28 cellular contexts compared by ENCODE assay signal in the genomic region with DNA sequence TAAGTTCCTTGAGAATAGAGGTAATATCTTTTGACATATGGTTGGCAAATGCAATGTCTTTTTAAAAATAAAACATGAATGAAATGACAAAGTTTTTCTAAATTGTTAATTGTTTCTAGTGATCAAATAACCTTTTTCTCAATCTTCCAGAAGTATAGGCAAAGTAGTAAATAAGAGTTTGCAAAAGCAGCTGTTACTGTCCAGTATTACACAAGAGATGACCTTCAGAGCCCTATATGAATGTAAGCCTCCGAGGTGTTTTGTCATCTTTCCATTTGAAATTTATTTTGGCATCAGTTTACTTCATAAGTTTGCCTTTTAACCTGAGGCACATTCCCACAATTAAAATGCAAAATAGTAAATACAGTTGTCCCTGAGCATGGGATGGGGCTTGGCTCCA.
"Had no signal": no experiment of that assay in that cellular context is flagged by ENCODE, and none has a peak within 500 bp of the region (broad histone marks: within the 10 kb centered on the region; RNA-seq: fewer than 3 reads in every experiment).

No MANE protein-coding gene starts in this region.

- DNase-seq: activated B cell treated with CpG ODN at 0.5 μM for 24 hours; activated CD4-positive, alpha-beta T cell treated with anti-CD3 and anti-CD28 coated beads for 48 hours; activated CD4-positive, alpha-beta T cell treated with anti-CD3 and anti-CD28 coated beads, Interleukin-2, amount 50 U/mL, for 1 hour; activated CD4-positive, alpha-beta T cell treated with anti-CD3 and anti-CD28 coated beads, Interleukin-2, amount 50 U/mL, for 48 hours; activated CD8-positive, alpha-beta memory T cell treated with anti-CD3 and anti-CD28 coated beads for 24 hours; activated CD8-positive, alpha-beta T cell treated with anti-CD3 and anti-CD28 coated beads for 36 hours; activated effector memory CD4-positive, alpha-beta T cell treated with Interleukin-2 at 50 U/mL for 16 hours; activated gamma-delta T cell treated with Interleukin-2 at 50 U/mL for 16 hours; activated naive CD4-positive, alpha-beta T cell treated with anti-CD3 and anti-CD28 coated beads, Interleukin-2, amount 50 U/mL, for 16 hours; activated naive CD4-positive, alpha-beta T cell treated with Interleukin-2 at 50 U/mL for 16 hours; activated T-cell treated with anti-CD3 and anti-CD28 coated beads, Interleukin-2, amount 50 U/mL, for 4 hours; amniotic stem cell; anterior cingulate cortex; brain microvascular endothelial cell; caudate nucleus; colonic mucosa; effector memory CD4-positive, alpha-beta T cell; endodermal cell; foreskin fibroblast; head of caudate nucleus; T-cell; T-helper 9 cell; WERI-Rb-1 had no signal

- FAIRE-seq: astrocyte, frontal cortex had no signal

- H3K27ac ChIP-seq: brain microvascular endothelial cell, colonic mucosa, WERI-Rb-1 had no signal

- H3K4me3 Mint-ChIP-seq: activated B cell treated with CpG ODN at 0.5 μM for 24 hours; activated CD8-positive, alpha-beta T cell treated with anti-CD3 and anti-CD28 coated beads for 36 hours; activated naive CD8-positive, alpha-beta T cell; activated T-cell treated with anti-CD3 and anti-CD28 coated beads, Interleukin-2, amount 50 U/mL, for 4 hours; activated T-helper 17 cell treated with anti-CD3 and anti-CD28 coated beads, Interleukin-2, amount 50 U/mL, for 72 hours; endodermal cell; T-cell; T-helper 1 cell treated with Interleukin-12 subunit alpha and Interleukin-12 subunit beta and Interleukin-4 antibody, amounts not matched to agents 30 μg/mL and 1 μg/mL, for 36 hours had no signal

- H3K27ac Mint-ChIP-seq: activated B cell treated with CpG ODN at 0.5 μM for 24 hours; activated CD8-positive, alpha-beta T cell treated with anti-CD3 and anti-CD28 coated beads for 36 hours; activated naive CD8-positive, alpha-beta T cell; activated T-helper 17 cell treated with anti-CD3 and anti-CD28 coated beads, Interleukin-2, amount 50 U/mL, for 72 hours; endodermal cell; T-cell; T-helper 1 cell treated with Interleukin-12 subunit alpha and Interleukin-12 subunit beta and Interleukin-4 antibody, amounts not matched to agents 30 μg/mL and 1 μg/mL, for 36 hours had no signal

- H3K27me3 ChIP-seq: brain microvascular endothelial cell, colonic mucosa had no signal

- H3K9me3 ChIP-seq: colonic mucosa had no signal

- H3K36me3 ChIP-seq: brain microvascular endothelial cell, colonic mucosa, WERI-Rb-1 had no signal

- H3K9me3 Mint-ChIP-seq: activated B cell treated with CpG ODN at 0.5 μM for 24 hours; activated CD8-positive, alpha-beta T cell treated with anti-CD3 and anti-CD28 coated beads for 36 hours; activated T-cell treated with anti-CD3 and anti-CD28 coated beads, Interleukin-2, amount 50 U/mL, for 4 hours; activated T-helper 17 cell treated with anti-CD3 and anti-CD28 coated beads, Interleukin-2, amount 50 U/mL, for 72 hours; endodermal cell; T-cell; T-helper 1 cell treated with Interleukin-12 subunit alpha and Interleukin-12 subunit beta and Interleukin-4 antibody, amounts not matched to agents 30 μg/mL and 1 μg/mL, for 36 hours had no signal

- H3K4me1 ChIP-seq: colonic mucosa had no signal

- H3K4me3 ChIP-seq: colonic mucosa had no signal

- H3K4me1 Mint-ChIP-seq: activated B cell treated with CpG ODN at 0.5 μM for 24 hours; activated T-helper 17 cell treated with anti-CD3 and anti-CD28 coated beads, Interleukin-2, amount 50 U/mL, for 72 hours; T-cell had no signal

- H3K27me3 Mint-ChIP-seq: activated B cell treated with CpG ODN at 0.5 μM for 24 hours; activated CD8-positive, alpha-beta T cell treated with anti-CD3 and anti-CD28 coated beads for 36 hours; activated naive CD8-positive, alpha-beta T cell; activated T-helper 17 cell treated with anti-CD3 and anti-CD28 coated beads, Interleukin-2, amount 50 U/mL, for 72 hours; T-cell had no signal
